Comparison of ENCODE assay signal across 22 cellular contexts in the genomic region with DNA sequence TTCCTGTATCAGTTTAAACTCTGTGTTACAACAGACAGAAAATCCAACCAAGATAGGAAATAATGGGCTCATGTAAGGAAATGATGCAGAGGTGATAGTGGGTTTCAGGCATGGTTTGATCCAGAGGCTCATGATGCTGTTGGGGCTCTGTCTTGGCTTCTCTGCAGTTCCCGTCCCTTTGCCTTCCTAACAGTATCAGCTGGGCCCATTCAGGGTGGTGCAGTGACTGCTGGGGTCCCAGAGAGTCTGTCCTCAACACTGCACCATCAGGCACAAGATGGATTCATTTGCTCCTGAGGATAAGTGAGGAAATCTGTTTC.
DNase-seq lines count a peak whose midpoint lies in the region; ATAC-seq, FAIRE-seq and TF ChIP-seq lines count a peak whose summit lies in the region.
"Had no signal": no experiment of that assay in that cellular context is flagged by ENCODE, and none has a peak within 500 bp of the region (broad histone marks: within the 10 kb centered on the region; RNA-seq: fewer than 3 reads in every experiment).

No MANE protein-coding gene starts in this region.

- RAD21 ChIA-PET in GM12878 (lab: Charles Lee; ENCODE audit: unreplicated experiment): no interaction called here

- CTCF ChIA-PET in activated CD4-positive, alpha-beta T cell treated with anti-CD3 and anti-CD28 coated beads for 36 hours (lab: Charles Lee): no interaction called here
- CTCF ChIA-PET in activated CD4-positive, alpha-beta T cell treated with anti-CD3 and anti-CD28 coated beads, Interleukin-2, amount 10 ng/mL, durations not matched to agents 7 days and 5 days (lab: Charles Lee): no interaction called here
- CTCF ChIA-PET in CD8-positive, alpha-beta T cell (lab: Charles Lee): no interaction called here
- CTCF ChIA-PET in GM12878 (lab: Yijun Ruan, JAX): no interaction called here

- H2AFZ ChIP-seq in GM12878 (ENCODE audit: control insufficient read depth, low read depth, low read length): no peak overlapping the region

- no peak overlapping the region for H3K27ac ChIP-seq in CD8-positive, alpha-beta T cell (ENCODE audit: low read depth, low read length)
- H3K27ac ChIP-seq in GM12878 (ENCODE audit: control insufficient read depth, insufficient read depth): no peak overlapping the region
- H3K27ac ChIP-seq: gastrocnemius medialis, psoas muscle had no signal

- H3K4me2 ChIP-seq in GM12878 (ENCODE audit: control insufficient read depth, insufficient read depth): 0 out of 2 replicates have a peak overlapping the region, but pooled peaks have one; percentile 31
- H3K4me2 ChIP-seq: smooth muscle cell had no signal

- ATAC-seq in activated CD4-positive, alpha-beta T cell treated with anti-CD3 and anti-CD28 coated beads for 36 hours: no peak
- ATAC-seq in CD8-positive, alpha-beta T cell: no peak
- no peak for ATAC-seq in GM12878
- ATAC-seq: gastrocnemius medialis, psoas muscle had no signal

- no peak overlapping the region for H3K9ac ChIP-seq in GM12878 (ENCODE audit: control insufficient read depth, insufficient read depth, low read length)

- no peaks in the 10 kb centered on the region for H3K9me3 Mint-ChIP-seq in activated CD4-positive, alpha-beta T cell treated with anti-CD3 and anti-CD28 coated beads for 36 hours (ENCODE audit: low read depth)
- H3K9me3 Mint-ChIP-seq in activated CD4-positive, alpha-beta T cell treated with anti-CD3 and anti-CD28 coated beads, Interleukin-2, amount 10 ng/mL, durations not matched to agents 7 days and 5 days: no peaks in the 10 kb centered on the region
- no peaks in the 10 kb centered on the region for H3K9me3 Mint-ChIP-seq in CD8-positive, alpha-beta T cell
- no peaks in the 10 kb centered on the region for H3K9me3 Mint-ChIP-seq in nephron
- H3K9me3 Mint-ChIP-seq: activated naive CD4-positive, alpha-beta T cell treated with anti-CD3 and anti-CD28 coated beads, Interleukin-2, amount 10 ng/mL, durations not matched to agents 7 days and 5 days; neural crest cell had no signal

- H3K4me3 ChIP-seq in CD8-positive, alpha-beta T cell (ENCODE audit: low read depth, low read length): no peak overlapping the region
- H3K4me3 ChIP-seq in GM12878: no peak overlapping the region
- H3K4me3 ChIP-seq: esophagus muscularis mucosa, gastrocnemius medialis, psoas muscle, smooth muscle cell had no signal

- no peaks in the 10 kb centered on the region for H3K27me3 Mint-ChIP-seq in activated CD4-positive, alpha-beta T cell treated with anti-CD3 and anti-CD28 coated beads for 36 hours
- H3K27me3 Mint-ChIP-seq in activated CD4-positive, alpha-beta T cell treated with anti-CD3 and anti-CD28 coated beads, Interleukin-2, amount 10 ng/mL, durations not matched to agents 7 days and 5 days: peaks cover 2% of the 10 kb centered on the region
- H3K27me3 Mint-ChIP-seq in CD8-positive, alpha-beta T cell (ENCODE audit: low read depth): no peaks in the 10 kb centered on the region
- H3K27me3 Mint-ChIP-seq in nephron (ENCODE audit: low read depth): peaks cover 6% of the 10 kb centered on the region

- H4K20me1 ChIP-seq in GM12878 (ENCODE audit: control insufficient read depth, insufficient read depth): no peaks in the 10 kb centered on the region

- BruUV-seq in GM12878 (replicated peaks; lab: Mats Ljungman, UMichigan): no TSS peak

- no peak for TF ChIP-seq CTCF in CD8-positive, alpha-beta T cell (IDR thresholded peaks at IDR 0.05)
- TF ChIP-seq CTCF in GM12878 (IDR thresholded peaks at IDR 0.05 in 2 of 3, conservative IDR thresholded peaks at IDR 0.05 in 1 of 3; ENCODE audit: control insufficient read depth in 2 of 3, extremely low read depth in 1 of 3, insufficient read depth in 1 of 3, low read depth in 3 of 3, low read length in 3 of 3) (no peak), nephron (IDR thresholded peaks at IDR 0.05; ENCODE audit: unreplicated experiment in 3 of 3) (no peak)

- no peak for FAIRE-seq in GM12878 (lab: Jason Lieb, UNC)
- FAIRE-seq: TTC549 had no signal

- intact Hi-C loops in activated CD4-positive, alpha-beta T cell treated with anti-CD3 and anti-CD28 coated beads for 36 hours (cut with DNase I, micrococcal nuclease): no loop called here
- intact Hi-C loops in CD8-positive, alpha-beta T cell (cut with DNase I, micrococcal nuclease): loop anchor here in 1 of 2 experiments (10.0 kb wide), 1 partner anchor 219 kb away; no protein-coding TSS in a partner anchor
- intact Hi-C loops in GM12878 (cut with micrococcal nuclease; ENCODE audit: unreplicated experiment): no loop called here

- TF ChIP-seq POLR2A in GM12878 (IDR thresholded peaks at IDR 0.05; ENCODE audit: low read depth, low read length): no peak

- no peak for DNase-seq in activated CD4-positive, alpha-beta T cell treated with anti-CD3 and anti-CD28 coated beads for 36 hours
- DNase-seq in activated CD4-positive, alpha-beta T cell treated with anti-CD3 and anti-CD28 coated beads, Interleukin-2, amount 10 ng/mL, durations not matched to agents 7 days and 5 days: no peak
- DNase-seq in CD8-positive, alpha-beta T cell: no peak
- no peak for DNase-seq in GM12878 (ENCODE audit: low read depth, low spot score)
- no peak for DNase-seq in activated CD8-positive, alpha-beta memory T cell treated with anti-CD3 and anti-CD28 coated beads, Interleukin-2, amount 50 U/mL, for 48 hours
- no peak for DNase-seq in stimulated activated CD8-positive, alpha-beta memory T cell treated with anti-CD3 and anti-CD28 coated beads, Interleukin-4, amount 100 ng/mL, for 48 hours
- DNase-seq in stimulated activated CD4-positive, alpha-beta T cell treated with anti-CD3 and anti-CD28 coated beads, Interleukin-4, amount 100 ng/mL, for 24 hours: no peak
- DNase-seq: 8988T; activated naive CD4-positive, alpha-beta T cell treated with anti-CD3 and anti-CD28 coated beads, Interleukin-2, amount 10 ng/mL, durations not matched to agents 7 days and 5 days; DMS153; effector CD8-positive, alpha-beta T cell; gastrocnemius medialis; GF-D8; mesendoderm; NCI-H1436 treated with DMSO at 0.1 percent for 48 hours; psoas muscle; stimulated activated CD4-positive, alpha-beta T cell treated with anti-CD3 and anti-CD28 coated beads, Interleukin-2, amount 100 ng/mL, for 48 hours had no signal

- SMC1A ChIA-PET in GM12878 (lab: Charles Lee; ENCODE audit: uncharacterized antibody, unreplicated experiment): no interaction called here

- peaks cover 18% of the 10 kb centered on the region for H3K4me1 ChIP-seq in CD8-positive, alpha-beta T cell (ENCODE audit: insufficient read depth, low read length)
- H3K4me1 ChIP-seq in GM12878 (ENCODE audit: control insufficient read depth, insufficient read depth, low read length): peaks cover 24% of the 10 kb centered on the region

- 50% methylated on average over 1 of the region's 1 CpG for WGBS in GM12878 (ENCODE audit: insufficient coverage, insufficient replicate concordance, low lambda C conversion rate, missing lambda C conversion rate)

- peaks cover 8% of the 10 kb centered on the region for H3K4me1 Mint-ChIP-seq in activated CD4-positive, alpha-beta T cell treated with anti-CD3 and anti-CD28 coated beads for 36 hours
- H3K4me1 Mint-ChIP-seq in activated CD4-positive, alpha-beta T cell treated with anti-CD3 and anti-CD28 coated beads, Interleukin-2, amount 10 ng/mL, durations not matched to agents 7 days and 5 days: peaks cover 17% of the 10 kb centered on the region
- H3K4me1 Mint-ChIP-seq in CD8-positive, alpha-beta T cell (ENCODE audit: low read depth): peaks cover 15% of the 10 kb centered on the region
- H3K4me1 Mint-ChIP-seq in nephron: peaks cover 21% of the 10 kb centered on the region
- H3K4me1 Mint-ChIP-seq: neural crest cell had no signal

- POLR2A ChIA-PET in activated CD4-positive, alpha-beta T cell treated with anti-CD3 and anti-CD28 coated beads for 36 hours (lab: Charles Lee): no interaction called here
- POLR2A ChIA-PET in activated CD4-positive, alpha-beta T cell treated with anti-CD3 and anti-CD28 coated beads, Interleukin-2, amount 10 ng/mL, durations not matched to agents 7 days and 5 days (lab: Charles Lee): no interaction called here
- POLR2A ChIA-PET in CD8-positive, alpha-beta T cell (lab: Charles Lee): no interaction called here
- POLR2A ChIA-PET in GM12878 (lab: Charles Lee): no interaction called here

- H3K36me3 ChIP-seq in CD8-positive, alpha-beta T cell (ENCODE audit: insufficient read depth, low read length): no peaks in the 10 kb centered on the region
- no peaks in the 10 kb centered on the region for H3K36me3 ChIP-seq in GM12878 (ENCODE audit: control insufficient read depth in 2 of 2, insufficient read depth in 2 of 2, low read length in 1 of 2)
- H3K36me3 ChIP-seq: esophagus muscularis mucosa, gastrocnemius medialis had no signal

- H3K36me3 Mint-ChIP-seq in activated CD4-positive, alpha-beta T cell treated with anti-CD3 and anti-CD28 coated beads for 36 hours (ENCODE audit: low read depth): no peaks in the 10 kb centered on the region
- H3K36me3 Mint-ChIP-seq in activated CD4-positive, alpha-beta T cell treated with anti-CD3 and anti-CD28 coated beads, Interleukin-2, amount 10 ng/mL, durations not matched to agents 7 days and 5 days (ENCODE audit: low read depth): no peaks in the 10 kb centered on the region
- no peaks in the 10 kb centered on the region for H3K36me3 Mint-ChIP-seq in CD8-positive, alpha-beta T cell
- no peaks in the 10 kb centered on the region for H3K36me3 Mint-ChIP-seq in nephron (ENCODE audit: low read depth)
- H3K36me3 Mint-ChIP-seq: activated naive CD4-positive, alpha-beta T cell treated with anti-CD3 and anti-CD28 coated beads, Interleukin-2, amount 10 ng/mL, durations not matched to agents 7 days and 5 days had no signal

- peak overlapping the region; percentile 35 for H3K27ac Mint-ChIP-seq in activated CD4-positive, alpha-beta T cell treated with anti-CD3 and anti-CD28 coated beads for 36 hours
- H3K27ac Mint-ChIP-seq in activated CD4-positive, alpha-beta T cell treated with anti-CD3 and anti-CD28 coated beads, Interleukin-2, amount 10 ng/mL, durations not matched to agents 7 days and 5 days: no peak overlapping the region
- H3K27ac Mint-ChIP-seq in CD8-positive, alpha-beta T cell: no peak overlapping the region
- peak overlapping the region; percentile 54 to 76 (median 55) for H3K27ac Mint-ChIP-seq in nephron

- TF ChIP-seq RAD21 in GM12878 (IDR thresholded peaks at IDR 0.05; ENCODE audit: insufficient read depth, low read depth, low read length): no peak

- in situ Hi-C loops in GM12878 (cut with MboI): no loop called here

- H3K27me3 ChIP-seq in CD8-positive, alpha-beta T cell (ENCODE audit: insufficient read depth, low read length): no peaks in the 10 kb centered on the region
- H3K27me3 ChIP-seq in GM12878 (replicated peaks in 1 of 2; ENCODE audit: control insufficient read depth in 2 of 2, insufficient read depth in 2 of 2, low read length in 1 of 2): no peaks in the 10 kb centered on the region; a peak in 1 of 4 replicates
- H3K27me3 ChIP-seq: esophagus muscularis mucosa, gastrocnemius medialis had no signal

- TF ChIP-seq EP300 in GM12878 (IDR thresholded peaks at IDR 0.05; ENCODE audit: borderline replicate concordance in 1 of 2, control insufficient read depth in 1 of 2, low read depth in 2 of 2, low read length in 2 of 2): no peak

- H3K79me2 ChIP-seq in GM12878 (ENCODE audit: control insufficient read depth, insufficient read depth, low read length): no peaks in the 10 kb centered on the region

- H3K9me3 ChIP-seq in CD8-positive, alpha-beta T cell (ENCODE audit: low read length): no peaks in the 10 kb centered on the region
- no peaks in the 10 kb centered on the region for H3K9me3 ChIP-seq in GM12878 (replicated peaks; ENCODE audit: control insufficient read depth, insufficient read depth, low read length)
- H3K9me3 ChIP-seq: esophagus muscularis mucosa, gastrocnemius medialis, psoas muscle had no signal

- no peak overlapping the region for H3K4me3 Mint-ChIP-seq in activated CD4-positive, alpha-beta T cell treated with anti-CD3 and anti-CD28 coated beads for 36 hours
- no peak overlapping the region for H3K4me3 Mint-ChIP-seq in activated CD4-positive, alpha-beta T cell treated with anti-CD3 and anti-CD28 coated beads, Interleukin-2, amount 10 ng/mL, durations not matched to agents 7 days and 5 days
- H3K4me3 Mint-ChIP-seq in CD8-positive, alpha-beta T cell: peak overlapping the region; percentile 84
- peak overlapping the region; percentile 42 to 76 (median 65) for H3K4me3 Mint-ChIP-seq in nephron
- H3K4me3 Mint-ChIP-seq: activated naive CD4-positive, alpha-beta T cell treated with anti-CD3 and anti-CD28 coated beads, Interleukin-2, amount 10 ng/mL, durations not matched to agents 7 days and 5 days; neural crest cell had no signal

Comparison
In these comparisons a context has a peak if more than half of its experiments do, and no peak if none do; other contexts are left out.
1. H3K27ac Mint-ChIP-seq: peak in activated CD4-positive, alpha-beta T cell treated with anti-CD3 and anti-CD28 coated beads for 36 hours (single experiment) and nephron (3 of 3); none in activated CD4-positive, alpha-beta T cell treated with anti-CD3 and anti-CD28 coated beads, Interleukin-2, amount 10 ng/mL, durations not matched to agents 7 days and 5 days (single experiment) and CD8-positive, alpha-beta T cell (single experiment).
2. H3K4me3 Mint-ChIP-seq: peak in CD8-positive, alpha-beta T cell (single experiment) and nephron (3 of 3); none in activated CD4-positive, alpha-beta T cell treated with anti-CD3 and anti-CD28 coated beads for 36 hours (single experiment) and activated CD4-positive, alpha-beta T cell treated with anti-CD3 and anti-CD28 coated beads, Interleukin-2, amount 10 ng/mL, durations not matched to agents 7 days and 5 days (single experiment).